Comparison of ENCODE assay signal across 20 cellular contexts in genomic region chr1:5988596-5989285, GRCh38.
"Had no signal": no experiment of that assay in that cellular context is flagged by ENCODE, and none has a peak within 500 bp of the region (broad histone marks: within the 10 kb centered on the region; RNA-seq: fewer than 3 reads in every experiment).

No MANE protein-coding gene starts in this region.

- H3K27me3 ChIP-seq: adrenal gland, breast epithelium, esophagus muscularis mucosa, neutrophil, thyroid gland had no signal

- DNase-seq: activated CD4-positive, alpha-beta T cell treated with anti-CD3 and anti-CD28 coated beads, Interleukin-2, amount 10 ng/mL, durations not matched to agents 7 days and 5 days; activated CD4-positive, CD25-positive, alpha-beta regulatory T cell treated with anti-CD3 and anti-CD28 coated beads, Interleukin-2, amount 50 U/mL, for 72 hours; activated naive CD4-positive, alpha-beta T cell; activated T-cell treated with anti-CD3 and anti-CD28 coated beads, Interleukin-2, amount 50 U/mL, for 1 hour; hypothalamus; naive thymus-derived CD4-positive, alpha-beta T cell; stimulated activated CD4-positive, alpha-beta T cell treated with anti-CD3 and anti-CD28 coated beads, Interleukin-4, amount 100 ng/mL, for 1 hour; stimulated activated naive CD8-positive, alpha-beta T cell treated with anti-CD3 and anti-CD28 coated beads, Interleukin-15, Interleukin-2, amounts not matched to agents 100 U/mL and 50 U/mL, for 24 hours; T-cell; thyroid gland; WERI-Rb-1 had no signal

- H3K9me3 Mint-ChIP-seq: activated CD4-positive, alpha-beta T cell treated with anti-CD3 and anti-CD28 coated beads, Interleukin-2, amount 10 ng/mL, durations not matched to agents 7 days and 5 days; T-cell; T-helper 2 cell treated with Interferon-gamma antibody and Interleukin-4, amounts not matched to agents 5 μg/mL and 100 μg/mL, for 36 hours had no signal

- H3K4me1 ChIP-seq: parathyroid adenoma had no signal

- H3K4me3 ChIP-seq: adrenal gland, breast epithelium, coronary artery, esophagus muscularis mucosa, lung, thyroid gland had no signal

- H3K9me3 ChIP-seq: adrenal gland, breast epithelium, esophagus muscularis mucosa, neutrophil, thyroid gland had no signal

- H3K27ac ChIP-seq: adrenal gland, breast epithelium, coronary artery, esophagus muscularis mucosa, neutrophil, parathyroid adenoma, thyroid gland, WERI-Rb-1 had no signal

- H3K27me3 Mint-ChIP-seq: activated CD4-positive, alpha-beta T cell treated with anti-CD3 and anti-CD28 coated beads, Interleukin-2, amount 10 ng/mL, durations not matched to agents 7 days and 5 days; activated naive CD8-positive, alpha-beta T cell; T-cell had no signal

- H3K4me3 Mint-ChIP-seq: activated CD4-positive, alpha-beta T cell treated with anti-CD3 and anti-CD28 coated beads, Interleukin-2, amount 10 ng/mL, durations not matched to agents 7 days and 5 days; activated naive CD8-positive, alpha-beta T cell; T-cell; T-helper 2 cell treated with Interferon-gamma antibody and Interleukin-4, amounts not matched to agents 5 μg/mL and 100 μg/mL, for 36 hours had no signal

- H3K27ac Mint-ChIP-seq: activated CD4-positive, alpha-beta T cell treated with anti-CD3 and anti-CD28 coated beads, Interleukin-2, amount 10 ng/mL, durations not matched to agents 7 days and 5 days; activated naive CD8-positive, alpha-beta T cell; T-cell; T-helper 2 cell treated with Interferon-gamma antibody and Interleukin-4, amounts not matched to agents 5 μg/mL and 100 μg/mL, for 36 hours had no signal

- H3K36me3 ChIP-seq: adrenal gland, breast epithelium, neutrophil, thyroid gland had no signal

- ATAC-seq: naive thymus-derived CD4-positive, alpha-beta T cell; stimulated activated naive CD8-positive, alpha-beta T cell treated with anti-CD3 and anti-CD28 coated beads, Interleukin-15, Interleukin-2, amounts not matched to agents 100 U/mL and 50 U/mL, for 24 hours; T-cell had no signal
